In genomic region chr11:108224366-108224765, GRCh38 we compare ENCODE assay signal across 9 cellular contexts. TPM values are rescaled to one million over a fixed set of nuclear protein-coding genes. Genes with fewer than 3 reads are reported as not detected.
DNase-seq lines count a peak whose midpoint lies in the region; ATAC-seq and TF ChIP-seq lines count a peak whose summit lies in the region.
"Had no signal": no experiment of that assay in that cellular context is flagged by ENCODE, and none has a peak within 500 bp of the region (broad histone marks: within the 10 kb centered on the region; RNA-seq: fewer than 3 reads in every experiment).

No MANE protein-coding gene starts in this region.

- no peak overlapping the region for H3K9ac ChIP-seq in neuronal stem cell (ENCODE audit: low read depth, low read length, poor library complexity)

- no peaks in the 10 kb centered on the region for H3K9me3 Mint-ChIP-seq in endothelial cell (ENCODE audit: unreplicated experiment)
- no peaks in the 10 kb centered on the region for H3K9me3 Mint-ChIP-seq in activated T-helper 1 cell treated with anti-CD3 and anti-CD28 coated beads, Interleukin-12 subunit alpha, Interleukin-12 subunit beta, Interleukin-2, Interleukin-4 antibody, amounts not matched to agents 30 ng/mL and 10 ng/mL and 1 ng/mL, durations not matched to agents 14 hours and 24 hours and 36 hours
- H3K9me3 Mint-ChIP-seq in stimulated activated memory B cell treated with anti-CD40 and anti-IgM and Interleukin-4, amounts not matched to agents 10 μg/mL and 1 μg/mL and 100 μg/mL, for 72 hours, result no peaks in the 10 kb centered on the region
- no peaks in the 10 kb centered on the region for H3K9me3 Mint-ChIP-seq in activated naive CD4-positive, alpha-beta T cell treated with anti-CD3 and anti-CD28 coated beads, Interleukin-2, amount 10 ng/mL, durations not matched to agents 7 days and 5 days

- no peak overlapping the region for H3K23ac ChIP-seq in neuronal stem cell (ENCODE audit: low read depth, low read length, poor library complexity)

- no peaks in the 10 kb centered on the region for H3K27me3 ChIP-seq in neuronal stem cell (ENCODE audit: control insufficient read depth in 3 of 3, insufficient read depth in 3 of 3, low read depth in 1 of 3, low read length in 3 of 3)

- no peak overlapping the region for H2BK120ac ChIP-seq in neuronal stem cell (ENCODE audit: low read depth, low read length)

- peaks cover 36% of the 10 kb centered on the region for H3K4me1 Mint-ChIP-seq in endothelial cell (ENCODE audit: unreplicated experiment)
- peaks cover 28% of the 10 kb centered on the region for H3K4me1 Mint-ChIP-seq in activated T-helper 1 cell treated with anti-CD3 and anti-CD28 coated beads, Interleukin-12 subunit alpha, Interleukin-12 subunit beta, Interleukin-2, Interleukin-4 antibody, amounts not matched to agents 30 ng/mL and 10 ng/mL and 1 ng/mL, durations not matched to agents 14 hours and 24 hours and 36 hours (ENCODE audit: low read depth)
- H3K4me1 Mint-ChIP-seq in stimulated activated memory B cell treated with anti-CD40 and anti-IgM and Interleukin-4, amounts not matched to agents 10 μg/mL and 1 μg/mL and 100 μg/mL, for 72 hours, result peaks cover 56% of the 10 kb centered on the region
- H3K4me1 Mint-ChIP-seq in activated naive CD4-positive, alpha-beta T cell treated with anti-CD3 and anti-CD28 coated beads, Interleukin-2, amount 10 ng/mL, durations not matched to agents 7 days and 5 days, result peaks cover 41% of the 10 kb centered on the region

- H3K36me3 Mint-ChIP-seq in endothelial cell (ENCODE audit: low read depth, unreplicated experiment), result peaks cover 3% of the 10 kb centered on the region
- H3K36me3 Mint-ChIP-seq in activated T-helper 1 cell treated with anti-CD3 and anti-CD28 coated beads, Interleukin-12 subunit alpha, Interleukin-12 subunit beta, Interleukin-2, Interleukin-4 antibody, amounts not matched to agents 30 ng/mL and 10 ng/mL and 1 ng/mL, durations not matched to agents 14 hours and 24 hours and 36 hours (ENCODE audit: low read depth), result peaks cover 15% of the 10 kb centered on the region
- peaks cover 32% of the 10 kb centered on the region for H3K36me3 Mint-ChIP-seq in stimulated activated memory B cell treated with anti-CD40 and anti-IgM and Interleukin-4, amounts not matched to agents 10 μg/mL and 1 μg/mL and 100 μg/mL, for 72 hours
- peaks cover 48% of the 10 kb centered on the region for H3K36me3 Mint-ChIP-seq in activated naive CD4-positive, alpha-beta T cell treated with anti-CD3 and anti-CD28 coated beads, Interleukin-2, amount 10 ng/mL, durations not matched to agents 7 days and 5 days

- no peaks in the 10 kb centered on the region for H3K79me1 ChIP-seq in neuronal stem cell (ENCODE audit: low read depth, low read length)

- no peak overlapping the region for H2AK5ac ChIP-seq in neuronal stem cell (ENCODE audit: low read depth, low read length)

- TF ChIP-seq CTCF in endothelial cell (IDR thresholded peaks at IDR 0.05; ENCODE audit: unreplicated experiment), result no peak

- H3K4me3 Mint-ChIP-seq in endothelial cell (ENCODE audit: unreplicated experiment), result peak overlapping the region; percentile 47
- H3K4me3 Mint-ChIP-seq in activated T-helper 1 cell treated with anti-CD3 and anti-CD28 coated beads, Interleukin-12 subunit alpha, Interleukin-12 subunit beta, Interleukin-2, Interleukin-4 antibody, amounts not matched to agents 30 ng/mL and 10 ng/mL and 1 ng/mL, durations not matched to agents 14 hours and 24 hours and 36 hours, result no peak overlapping the region
- no peak overlapping the region for H3K4me3 Mint-ChIP-seq in stimulated activated memory B cell treated with anti-CD40 and anti-IgM and Interleukin-4, amounts not matched to agents 10 μg/mL and 1 μg/mL and 100 μg/mL, for 72 hours
- no peak overlapping the region for H3K4me3 Mint-ChIP-seq in activated naive CD4-positive, alpha-beta T cell treated with anti-CD3 and anti-CD28 coated beads, Interleukin-2, amount 10 ng/mL, durations not matched to agents 7 days and 5 days

- H3K4me1 ChIP-seq in neuronal stem cell (ENCODE audit: control insufficient read depth in 2 of 2, insufficient read depth in 1 of 2, low read depth in 1 of 2, low read length in 2 of 2), result peaks cover 7 to 22% of the 10 kb centered on the region in 2 donors

- peak overlapping the region; percentile 44 for H3K27ac Mint-ChIP-seq in endothelial cell (ENCODE audit: unreplicated experiment)
- no peak overlapping the region for H3K27ac Mint-ChIP-seq in activated T-helper 1 cell treated with anti-CD3 and anti-CD28 coated beads, Interleukin-12 subunit alpha, Interleukin-12 subunit beta, Interleukin-2, Interleukin-4 antibody, amounts not matched to agents 30 ng/mL and 10 ng/mL and 1 ng/mL, durations not matched to agents 14 hours and 24 hours and 36 hours
- no peak overlapping the region for H3K27ac Mint-ChIP-seq in stimulated activated memory B cell treated with anti-CD40 and anti-IgM and Interleukin-4, amounts not matched to agents 10 μg/mL and 1 μg/mL and 100 μg/mL, for 72 hours
- no peak overlapping the region for H3K27ac Mint-ChIP-seq in activated naive CD4-positive, alpha-beta T cell treated with anti-CD3 and anti-CD28 coated beads, Interleukin-2, amount 10 ng/mL, durations not matched to agents 7 days and 5 days

- H2BK5ac ChIP-seq in neuronal stem cell (ENCODE audit: low read length), result no peak overlapping the region

- DNase-seq in CD1c-positive myeloid dendritic cell (ENCODE audit: extremely low spot score), result peak; percentile 26
- DNase-seq in NAMALWA (ENCODE audit: low spot score), result peak; percentile 54
- no peak for DNase-seq in endothelial cell (ENCODE audit: low spot score)
- DNase-seq in neuronal stem cell (ENCODE audit: low spot score), result no peak
- no peak for DNase-seq in activated T-helper 1 cell treated with anti-CD3 and anti-CD28 coated beads, Interleukin-12 subunit alpha, Interleukin-12 subunit beta, Interleukin-2, Interleukin-4 antibody, amounts not matched to agents 30 ng/mL and 10 ng/mL and 1 ng/mL, durations not matched to agents 14 hours and 24 hours and 36 hours (ENCODE audit: low spot score)
- no peak for DNase-seq in activated naive CD4-positive, alpha-beta T cell treated with anti-CD3 and anti-CD28 coated beads, Interleukin-2, amount 10 ng/mL, durations not matched to agents 7 days and 5 days
- DNase-seq: NCI-H2081 had no signal

- H3K27ac ChIP-seq in neuronal stem cell (replicated peaks; ENCODE audit: low read length), result no peak overlapping the region

- no peak for ATAC-seq in GM18868 (IDR thresholded peaks at IDR 0.05; ENCODE audit: unreplicated experiment)
- ATAC-seq in stimulated activated memory B cell treated with anti-CD40 and anti-IgM and Interleukin-4, amounts not matched to agents 10 μg/mL and 1 μg/mL and 100 μg/mL, for 72 hours, result no peak

- no peak overlapping the region for H2AFZ ChIP-seq in neuronal stem cell (ENCODE audit: low read length)

- peaks cover 2 to 41% of the 10 kb centered on the region in 2 donors for H3K36me3 ChIP-seq in neuronal stem cell (replicated peaks in 1 of 2; ENCODE audit: control insufficient read depth in 2 of 2, insufficient read depth in 2 of 2, low read length in 2 of 2)

- no peak overlapping the region for H2BK15ac ChIP-seq in neuronal stem cell (ENCODE audit: low read length)

- intact Hi-C loops in activated T-helper 1 cell treated with anti-CD3 and anti-CD28 coated beads, Interleukin-12 subunit alpha, Interleukin-12 subunit beta, Interleukin-2, Interleukin-4 antibody, amounts not matched to agents 30 ng/mL and 10 ng/mL and 1 ng/mL, durations not matched to agents 14 hours and 24 hours and 36 hours (cut with micrococcal nuclease), result loop anchor here (1.0 to 10.0 kb wide), 4 partner anchors 17 to 660 kb away; partner anchors contain the start of genes ALKBH8 and SLC35F2

- H3K14ac ChIP-seq in neuronal stem cell (ENCODE audit: low read length), result no peak overlapping the region

- CTCF ChIA-PET in activated naive CD4-positive, alpha-beta T cell treated with anti-CD3 and anti-CD28 coated beads, Interleukin-2, amount 10 ng/mL, durations not matched to agents 7 days and 5 days (lab: Charles Lee), result interaction anchor here (0.7 to 3.3 kb wide), 7 partner anchors 12 to 423 kb away, joined by 4 to 20 read pairs (median 4); no protein-coding TSS in a partner anchor

- no peak overlapping the region for H4K91ac ChIP-seq in neuronal stem cell (ENCODE audit: low read depth, low read length, poor library complexity)

- H3K4me2 ChIP-seq in neuronal stem cell (ENCODE audit: insufficient read depth, low read length, poor library complexity, severe bottlenecking), result peak overlapping the region; percentile 92

- H2BK12ac ChIP-seq in neuronal stem cell (ENCODE audit: low read length), result no peak overlapping the region

- no peak overlapping the region for H4K8ac ChIP-seq in neuronal stem cell (ENCODE audit: low read depth, low read length)

- H3K27me3 Mint-ChIP-seq in endothelial cell (ENCODE audit: unreplicated experiment), result peaks cover 10% of the 10 kb centered on the region
- no peaks in the 10 kb centered on the region for H3K27me3 Mint-ChIP-seq in activated T-helper 1 cell treated with anti-CD3 and anti-CD28 coated beads, Interleukin-12 subunit alpha, Interleukin-12 subunit beta, Interleukin-2, Interleukin-4 antibody, amounts not matched to agents 30 ng/mL and 10 ng/mL and 1 ng/mL, durations not matched to agents 14 hours and 24 hours and 36 hours (ENCODE audit: insufficient read depth)
- no peaks in the 10 kb centered on the region for H3K27me3 Mint-ChIP-seq in stimulated activated memory B cell treated with anti-CD40 and anti-IgM and Interleukin-4, amounts not matched to agents 10 μg/mL and 1 μg/mL and 100 μg/mL, for 72 hours
- H3K27me3 Mint-ChIP-seq in activated naive CD4-positive, alpha-beta T cell treated with anti-CD3 and anti-CD28 coated beads, Interleukin-2, amount 10 ng/mL, durations not matched to agents 7 days and 5 days, result no peaks in the 10 kb centered on the region

- H3K4ac ChIP-seq in neuronal stem cell (ENCODE audit: low read length), result no peak overlapping the region

- no CpG with 5 or more reads among the region's 4 CpGs for WGBS in neuronal stem cell (ENCODE audit: extremely low coverage in 2 of 2, insufficient read length in 2 of 2, insufficient replicate concordance in 1 of 2), 2 donors

- H3K4me3 ChIP-seq in neuronal stem cell (ENCODE audit: low read length in 2 of 2), result peak overlapping the region in 1 of 2 donors; percentile 69

- H3K18ac ChIP-seq in neuronal stem cell (ENCODE audit: low read length), result no peak overlapping the region

- H3K9me3 ChIP-seq in neuronal stem cell (replicated peaks in 1 of 2; ENCODE audit: control insufficient read depth in 2 of 2, insufficient read depth in 1 of 2, low read depth in 1 of 2, low read length in 2 of 2), result no peaks in the 10 kb centered on the region

RNA-seq across cellular contexts. Expression of gene ATM, which starts 1.5 kb away (rescaled TPM):
- 51.5 TPM for total RNA-seq in endothelial cell (ENCODE audit: unreplicated experiment)
- polyA plus RNA-seq in neuronal stem cell (2013, experiment 1 of 2), result 23.7 TPM
- polyA plus RNA-seq in neuronal stem cell (2013, experiment 2 of 2), result 24.4 TPM
- 37.3 and 39.7 TPM in 2 replicates for total RNA-seq in activated T-helper 1 cell treated with anti-CD3 and anti-CD28 coated beads, Interleukin-12 subunit alpha, Interleukin-12 subunit beta, Interleukin-2, Interleukin-4 antibody, amounts not matched to agents 30 ng/mL and 10 ng/mL and 1 ng/mL, durations not matched to agents 14 hours and 24 hours and 36 hours

RNA-seq across cellular contexts. Expression of gene NPAT, which starts 1.9 kb away (rescaled TPM):
- 15.7 TPM for total RNA-seq in endothelial cell (ENCODE audit: unreplicated experiment)
- 9.8 TPM for polyA plus RNA-seq in neuronal stem cell (2013, experiment 1 of 2)
- 10.2 TPM for polyA plus RNA-seq in neuronal stem cell (2013, experiment 2 of 2)
- 28.2 and 34.3 TPM in 2 replicates for total RNA-seq in activated T-helper 1 cell treated with anti-CD3 and anti-CD28 coated beads, Interleukin-12 subunit alpha, Interleukin-12 subunit beta, Interleukin-2, Interleukin-4 antibody, amounts not matched to agents 30 ng/mL and 10 ng/mL and 1 ng/mL, durations not matched to agents 14 hours and 24 hours and 36 hours

Comparison
In these comparisons a context has a peak if more than half of its experiments do, and no peak if none do; other contexts are left out.
1. DNase-seq: peak in CD1c-positive myeloid dendritic cell (single experiment) and NAMALWA (single experiment); none in endothelial cell (single experiment), neuronal stem cell (single experiment), activated T-helper 1 cell treated with anti-CD3 and anti-CD28 coated beads, Interleukin-12 subunit alpha, Interleukin-12 subunit beta, Interleukin-2, Interleukin-4 antibody, amounts not matched to agents 30 ng/mL and 10 ng/mL and 1 ng/mL, durations not matched to agents 14 hours and 24 hours and 36 hours (single experiment) and activated naive CD4-positive, alpha-beta T cell treated with anti-CD3 and anti-CD28 coated beads, Interleukin-2, amount 10 ng/mL, durations not matched to agents 7 days and 5 days (single experiment).